18 cellular contexts compared by ENCODE assay signal in genomic region chr2:156695020-156695419, GRCh38.
"Had no signal": no experiment of that assay in that cellular context is flagged by ENCODE, and none has a peak within 500 bp of the region (broad histone marks: within the 10 kb centered on the region; RNA-seq: fewer than 3 reads in every experiment).

No MANE protein-coding gene starts in this region.

- ATAC-seq: activated CD8-positive, alpha-beta T cell treated with anti-CD3 and anti-CD28 coated beads for 36 hours; activated T-cell treated with anti-CD3 and anti-CD28 coated beads, Interleukin-2, amount 50 U/mL, for 4 hours; gastrocnemius medialis; heart left ventricle; left lobe of liver; naive thymus-derived CD8-positive, alpha-beta T cell; stimulated activated naive B cell treated with anti-CD40 and anti-IgM and Interleukin-4, amounts not matched to agents 10 μg/mL and 1 μg/mL and 100 μg/mL, for 72 hours had no signal

- DNase-seq: activated B cell treated with CpG ODN at 0.5 μM for 24 hours; activated CD4-positive, alpha-beta T cell treated with anti-CD3 and anti-CD28 coated beads for 48 hours; activated CD8-positive, alpha-beta T cell treated with anti-CD3 and anti-CD28 coated beads for 36 hours; activated effector memory CD4-positive, alpha-beta T cell treated with Interleukin-2 at 50 U/mL for 16 hours; activated T-cell treated with anti-CD3 and anti-CD28 coated beads, Interleukin-2, amount 50 U/mL, for 4 hours; adrenal gland; dorsolateral prefrontal cortex; erythroblast; gastrocnemius medialis; heart left ventricle; mammary epithelial cell; naive thymus-derived CD8-positive, alpha-beta T cell; posterior cingulate gyrus; stimulated activated CD4-positive, alpha-beta T cell treated with anti-CD3 and anti-CD28 coated beads, Interleukin-15, amount 100 ng/mL, for 24 hours; stimulated activated CD4-positive, alpha-beta T cell treated with anti-CD3 and anti-CD28 coated beads, Interleukin-4, amount 100 ng/mL, for 1 hour; stimulated activated naive B cell treated with anti-CD40 and anti-IgM and Interleukin-4, amounts not matched to agents 10 μg/mL and 1 μg/mL and 100 μg/mL, for 72 hours; thyroid gland had no signal
